Comparison of ENCODE assay signal across 15 cellular contexts in genomic region chr3:89300976-89301375, GRCh38.
"Had no signal": no experiment of that assay in that cellular context is flagged by ENCODE, and none has a peak within 500 bp of the region (broad histone marks: within the 10 kb centered on the region; RNA-seq: fewer than 3 reads in every experiment).

No MANE protein-coding gene starts in this region.

- H3K36me3 ChIP-seq: esophagus squamous epithelium, heart left ventricle, suprapubic skin, upper lobe of left lung had no signal

- H3K4me3 ChIP-seq: esophagus squamous epithelium, heart left ventricle, suprapubic skin, upper lobe of left lung had no signal

- H3K27ac ChIP-seq: esophagus squamous epithelium, heart left ventricle, suprapubic skin, upper lobe of left lung had no signal

- H3K27me3 ChIP-seq: esophagus squamous epithelium, heart left ventricle, suprapubic skin, upper lobe of left lung had no signal

- H3K9me3 ChIP-seq: esophagus squamous epithelium, heart left ventricle, suprapubic skin, upper lobe of left lung had no signal

- H3K4me1 ChIP-seq: esophagus squamous epithelium, suprapubic skin, upper lobe of left lung had no signal

- ATAC-seq: activated CD4-positive, CD25-positive, alpha-beta regulatory T cell treated with anti-CD3 and anti-CD28 coated beads, Interleukin-2, amount 50 U/mL, for 24 hours; activated CD8-positive, alpha-beta memory T cell treated with anti-CD3 and anti-CD28 coated beads, Interleukin-2, amount 10 ng/mL, durations not matched to agents 7 days and 5 days; activated naive CD4-positive, alpha-beta T cell treated with anti-CD3 and anti-CD28 coated beads, Interleukin-2, amount 50 U/mL, for 72 hours; left lobe of liver; naive thymus-derived CD4-positive, alpha-beta T cell had no signal

- DNase-seq: activated CD4-positive, alpha-beta T cell treated with anti-CD3 and anti-CD28 coated beads, Interleukin-2, amount 50 U/mL, for 4 hours; activated CD8-positive, alpha-beta memory T cell treated with anti-CD3 and anti-CD28 coated beads, Interleukin-2, amount 10 ng/mL, durations not matched to agents 7 days and 5 days; activated effector memory CD4-positive, alpha-beta T cell treated with anti-CD3 and anti-CD28 coated beads, Interleukin-2, amount 50 U/mL, for 16 hours; activated T-cell treated with anti-CD3 and anti-CD28 coated beads, Interleukin-2, amount 50 U/mL, for 24 hours; amygdala; esophagus squamous epithelium; heart left ventricle; naive thymus-derived CD4-positive, alpha-beta T cell; retina; stimulated activated naive CD4-positive, alpha-beta T cell; upper lobe of left lung had no signal
